Comparison of ENCODE assay signal across 13 cellular contexts in the genomic region with DNA sequence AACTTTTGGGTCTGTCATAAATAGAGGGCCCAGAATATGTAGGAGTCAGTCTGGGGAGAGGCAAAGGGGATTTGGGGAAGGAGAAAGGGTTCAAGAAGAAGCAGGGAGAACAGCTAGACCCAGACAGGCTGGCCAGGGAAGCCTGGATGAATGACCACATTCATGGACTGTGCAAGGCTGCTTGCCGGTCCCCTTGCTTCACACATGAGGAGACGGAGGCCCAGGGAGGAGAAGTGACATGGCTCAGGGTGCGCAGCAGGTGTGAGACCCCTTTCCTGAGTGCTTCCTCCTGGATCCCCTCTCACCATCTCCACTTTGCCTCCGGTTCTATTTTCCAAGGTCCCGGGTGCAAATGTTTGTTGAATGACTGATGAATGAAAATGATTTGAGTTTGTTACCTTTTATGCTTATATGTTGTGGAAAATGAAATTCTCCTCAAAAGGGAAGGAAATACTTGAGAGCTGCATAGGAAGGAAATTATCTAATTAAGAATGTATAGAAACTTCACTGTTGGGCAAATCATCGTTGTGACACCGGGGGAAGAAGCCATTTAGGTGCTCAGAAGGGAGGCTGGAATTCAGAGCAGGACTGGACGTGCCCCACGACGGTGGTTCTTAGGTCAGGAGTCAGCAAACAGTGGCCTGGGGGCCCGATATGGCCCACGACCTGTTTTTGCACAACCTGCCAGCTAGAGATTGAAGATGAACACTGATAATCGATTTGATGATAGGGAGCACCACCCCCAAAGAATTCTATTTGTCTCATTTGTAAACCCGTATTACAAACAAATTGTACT. TPM values are rescaled to one million over a fixed set of nuclear protein-coding genes. Genes with fewer than 3 reads are reported as not detected.
A peak's percentile ranks its signal among the peaks of the same experiment; 100 is the strongest.
DNase-seq lines count a peak whose midpoint lies in the region; TF ChIP-seq lines count a peak whose summit lies in the region.
"Had no signal": no experiment of that assay in that cellular context is flagged by ENCODE, and none has a peak within 500 bp of the region (broad histone marks: within the 10 kb centered on the region; RNA-seq: fewer than 3 reads in every experiment).

No MANE protein-coding gene starts in this region.

- H3K27ac ChIP-seq in HL-60 (replicated peaks): peak overlapping the region; percentile 56
- H3K27ac ChIP-seq: ovary had no signal

- no peaks in the 10 kb centered on the region for H3K27me3 ChIP-seq in HL-60 (ENCODE audit: insufficient read depth, poor library complexity, severe bottlenecking)
- H3K27me3 ChIP-seq: ovary had no signal

- no peak for DNase-seq in T-helper 1 cell
- peak in 1 of 2 experiments; percentile 53 for DNase-seq in HL-60 (ENCODE audit: low read depth in 1 of 2, low spot score in 1 of 2)
- peak; percentile 44 for DNase-seq in posterior vena cava (ENCODE audit: low spot score)
- DNase-seq in NCI-H146 treated with DMSO at 0.1 percent for 48 hours (lab: John Stamatoyannopoulos, UW; ENCODE audit: unreplicated experiment): no peak
- no peak for DNase-seq in A172 (ENCODE audit: low spot score)
- no peak for DNase-seq in EL
- DNase-seq: activated CD8-positive, alpha-beta memory T cell treated with anti-CD3 and anti-CD28 coated beads for 24 hours; DMS79; effector CD8-positive, alpha-beta T cell; NCI-H2081; ovary had no signal

- H3K4me3 ChIP-seq in HL-60 (replicated peaks; ENCODE audit: insufficient read depth, low read length): peak overlapping the region; percentile 40
- H3K4me3 ChIP-seq: ovary had no signal

- H3K27me3 Mint-ChIP-seq in T-helper 1 cell treated with Interleukin-12 subunit alpha and Interleukin-12 subunit beta and Interleukin-4 antibody, amounts not matched to agents 30 μg/mL and 1 μg/mL, for 36 hours (ENCODE audit: low read depth): no peaks in the 10 kb centered on the region
- H3K27me3 Mint-ChIP-seq in dendritic cell treated with granulocyte-macrophage colony-stimulating factor and Interleukin-4, amounts not matched to agents 40 ng/mL and 50 ng/mL, for 4 days: no peaks in the 10 kb centered on the region

- no peaks in the 10 kb centered on the region for H3K9me3 Mint-ChIP-seq in T-helper 1 cell treated with Interleukin-12 subunit alpha and Interleukin-12 subunit beta and Interleukin-4 antibody, amounts not matched to agents 30 μg/mL and 1 μg/mL, for 36 hours
- H3K9me3 Mint-ChIP-seq in dendritic cell treated with granulocyte-macrophage colony-stimulating factor and Interleukin-4, amounts not matched to agents 40 ng/mL and 50 ng/mL, for 4 days: no peaks in the 10 kb centered on the region

- H3K27ac Mint-ChIP-seq in T-helper 1 cell treated with Interleukin-12 subunit alpha and Interleukin-12 subunit beta and Interleukin-4 antibody, amounts not matched to agents 30 μg/mL and 1 μg/mL, for 36 hours: peak overlapping the region; percentile 53
- H3K27ac Mint-ChIP-seq in dendritic cell treated with granulocyte-macrophage colony-stimulating factor and Interleukin-4, amounts not matched to agents 40 ng/mL and 50 ng/mL, for 4 days: peak overlapping the region; percentile 91

- peak overlapping the region; percentile 76 for H3K4me3 Mint-ChIP-seq in T-helper 1 cell treated with Interleukin-12 subunit alpha and Interleukin-12 subunit beta and Interleukin-4 antibody, amounts not matched to agents 30 μg/mL and 1 μg/mL, for 36 hours
- peak overlapping the region; percentile 100 for H3K4me3 Mint-ChIP-seq in dendritic cell treated with granulocyte-macrophage colony-stimulating factor and Interleukin-4, amounts not matched to agents 40 ng/mL and 50 ng/mL, for 4 days

- intact Hi-C loops in dendritic cell treated with granulocyte-macrophage colony-stimulating factor and Interleukin-4, amounts not matched to agents 40 ng/mL and 50 ng/mL, for 4 days (cut with micrococcal nuclease): loop anchor here (2.0 to 10.0 kb wide), 2 partner anchors 54 to 58 kb away; partner anchors contain the start of gene PYCARD
- intact Hi-C loops in posterior vena cava (cut with DNase I): no loop called here

- TF ChIP-seq CTCF in HL-60 (IDR thresholded peaks at IDR 0.05; ENCODE audit: insufficient read depth, low read length): no peak

- peaks cover 28% of the 10 kb centered on the region for H3K4me1 Mint-ChIP-seq in T-helper 1 cell treated with Interleukin-12 subunit alpha and Interleukin-12 subunit beta and Interleukin-4 antibody, amounts not matched to agents 30 μg/mL and 1 μg/mL, for 36 hours (ENCODE audit: low read depth)
- H3K4me1 Mint-ChIP-seq in dendritic cell treated with granulocyte-macrophage colony-stimulating factor and Interleukin-4, amounts not matched to agents 40 ng/mL and 50 ng/mL, for 4 days (ENCODE audit: low read depth): peaks cover 71% of the 10 kb centered on the region

- H3K36me3 Mint-ChIP-seq in T-helper 1 cell treated with Interleukin-12 subunit alpha and Interleukin-12 subunit beta and Interleukin-4 antibody, amounts not matched to agents 30 μg/mL and 1 μg/mL, for 36 hours (ENCODE audit: low read depth): peaks cover 10% of the 10 kb centered on the region
- H3K36me3 Mint-ChIP-seq in dendritic cell treated with granulocyte-macrophage colony-stimulating factor and Interleukin-4, amounts not matched to agents 40 ng/mL and 50 ng/mL, for 4 days (ENCODE audit: low read depth): peaks cover 51% of the 10 kb centered on the region

RNA-seq across cellular contexts. Expression of gene ITGAM, which starts 0.6 kb away (rescaled TPM):
- total RNA-seq in posterior vena cava: 10 to 100 TPM; 12.3 to 35.7 TPM
- 1.0 and 3.1 TPM in 2 replicates for total RNA-seq in A172 (2014; rRNA removed; shearing (Covaris generic))

RNA-seq across cellular contexts. Expression of gene PYDC1, which starts 43.4 kb away (rescaled TPM):
- total RNA-seq in posterior vena cava: not detected
- not detected in 2 replicates for total RNA-seq in A172 (2014; rRNA removed; shearing (Covaris generic))
- total RNA-seq: ovary had no signal

RNA-seq across cellular contexts. Expression of gene TRIM72, which starts 46.4 kb away (rescaled TPM):
- under 1 TPM; 0.05 to 0.10 TPM for total RNA-seq in posterior vena cava
- under 0.01 and 0.02 TPM in 2 replicates for total RNA-seq in A172 (2014; rRNA removed; shearing (Covaris generic))

RNA-seq across cellular contexts. Expression of gene PYCARD, which starts 57.8 kb away (rescaled TPM):
- 10 to 100 TPM; 13.0 to 23.9 TPM for total RNA-seq in posterior vena cava
- total RNA-seq in A172 (2014; rRNA removed; shearing (Covaris generic)): not detected in 2 replicates
